Comparison of ENCODE assay signal across 8 cellular contexts in genomic region chr20:5381527-5381926, GRCh38.
DNase-seq lines count a peak whose midpoint lies in the region; ATAC-seq, FAIRE-seq and TF ChIP-seq lines count a peak whose summit lies in the region.
"Not testable (repeated sequence)": the region's sequence is repeated elsewhere in the genome, so short reads cannot be mapped to it uniquely, and the experiment has no call there.

No MANE protein-coding gene starts in this region.

- not testable (repeated sequence) for H3K4me2 ChIP-seq in GM23338; K562 (ENCODE audit: insufficient read depth, low read length); H1 (ENCODE audit: insufficient read depth in 1 of 2, low read depth in 2 of 2, low read length in 2 of 2); mesendoderm (ENCODE audit: low read length)

- intact Hi-C loops in K562 (cut with micrococcal nuclease), result not testable (repeated sequence)

- H3K36me3 ChIP-seq in GM23338 (ENCODE audit: insufficient read depth); HEK293 (ENCODE audit: control insufficient read depth in 2 of 2, insufficient read depth in 1 of 2, low read length in 2 of 2); HUES48 (ENCODE audit: control insufficient read depth, insufficient read depth, low read length); K562 (ENCODE audit: control insufficient read depth, insufficient read depth, low read length); H1 (ENCODE audit: control insufficient read depth in 2 of 4, insufficient read depth in 4 of 4, low read length in 3 of 4); mesendoderm (ENCODE audit: control insufficient read depth, insufficient read depth, low read length): not testable (repeated sequence)

- not testable (repeated sequence) for DNase-seq in GM23338 (ENCODE audit: low spot score); HTR-8/SVneo (ENCODE audit: insufficient read length, low spot score); K562 (ENCODE audit: extremely low read depth in 1 of 4, low spot score in 3 of 4); H1 (ENCODE audit: low read depth in 1 of 2, low spot score in 2 of 2)
- peak; percentile 49 for DNase-seq in WTC11 (ENCODE audit: low spot score)
- DNase-seq in mesendoderm, result peak; percentile 36

- not testable (repeated sequence) for H3K4me3 ChIP-seq in GM23338; HEK293 (ENCODE audit: low read depth, low read length); HUES48 (ENCODE audit: low read depth, low read length); K562; H1 (ENCODE audit: extremely low read depth in 1 of 4, insufficient read depth in 2 of 4, low read depth in 3 of 4, low read length in 4 of 4); mesendoderm (ENCODE audit: low read length)

- H3K14ac ChIP-seq in H1 (ENCODE audit: insufficient read length), result not testable (repeated sequence)

- not testable (repeated sequence) for H3K79me1 ChIP-seq in H1 (ENCODE audit: low read depth, low read length); mesendoderm (ENCODE audit: low read length)

- not testable (repeated sequence) for H3K36me3 Mint-ChIP-seq in GM23338 (ENCODE audit: low read depth); WTC11

- not testable (repeated sequence) for H3K9me3 ChIP-seq in HEK293 (ENCODE audit: control insufficient read depth, insufficient read depth, low read depth, low read length); HUES48 (ENCODE audit: control insufficient read depth, insufficient read depth, low read length); K562 (replicated peaks; ENCODE audit: control insufficient read depth, insufficient read depth, low read depth, low read length); H1 (ENCODE audit: insufficient read depth in 2 of 2, low read depth in 1 of 2, low read length in 1 of 2)

- WGBS in K562 (ENCODE audit: insufficient coverage, low coverage, missing lambda C conversion rate), result 2% methylated on average over 7 of the region's 7 CpGs
- 84% methylated on average over 7 of the region's 7 CpGs; no CpG with 5 or more reads in 1 of the 2 experiments for WGBS in H1 (ENCODE audit: extremely low coverage in 1 of 2, insufficient coverage in 1 of 2, insufficient read length in 1 of 2, insufficient replicate concordance in 2 of 2, low coverage in 1 of 2, low lambda C conversion rate in 2 of 2, missing lambda C conversion rate in 1 of 2), 2 experiments
- WGBS in mesendoderm (ENCODE audit: extremely low coverage, insufficient coverage, low lambda C conversion rate), result no CpG with 5 or more reads among the region's 7 CpGs

- not testable (repeated sequence) for H3K18ac ChIP-seq in H1 (ENCODE audit: extremely low read depth, low read length); mesendoderm (ENCODE audit: low read length)

- H3K9me3 Mint-ChIP-seq in GM23338, result not testable (repeated sequence)
- peaks cover 27% of the 10 kb centered on the region for H3K9me3 Mint-ChIP-seq in WTC11

- H2BK5ac ChIP-seq in H1 (ENCODE audit: low read depth, low read length); mesendoderm (ENCODE audit: low read length): not testable (repeated sequence)

- CTCF ChIA-PET in HEK293 (lab: Yijun Ruan, JAX), result interaction anchor here (1.0 kb wide), 1 partner anchor 21 kb away, joined by 4 read pairs; no protein-coding TSS in a partner anchor
- CTCF ChIA-PET in WTC11 (lab: Charles Lee), result interaction anchor here (1.0 to 1.6 kb wide), 2 partner anchors 12 to 21 kb away, joined by 3 to 7 read pairs; no protein-coding TSS in a partner anchor
- CTCF ChIA-PET in K562 (lab: Yijun Ruan, JAX; ENCODE audit: low intra/inter-chr PET ratio), result not testable (repeated sequence)
- CTCF ChIA-PET in H1 (lab: Charles Lee; ENCODE audit: partially characterized antibody), result interaction anchor here (2.6 kb wide), 1 partner anchor 21 kb away, joined by 8 read pairs; no protein-coding TSS in a partner anchor

- TF ChIP-seq POLR2A in K562 (conservative IDR thresholded peaks at IDR 0.05); H1 (IDR thresholded peaks at IDR 0.05; ENCODE audit: control extremely low read depth in 1 of 2, low read depth in 2 of 2, low read length in 2 of 2): not testable (repeated sequence)

- not testable (repeated sequence) for H3K9me1 ChIP-seq in K562 (ENCODE audit: control insufficient read depth, insufficient read depth, low read length)

- ATAC-seq in GM23338 (peak; percentile 30; the same call in 1 of the 3 replicates), WTC11 (peak; percentile 82), K562 (peak; percentile 69)

- TF ChIP-seq EP300 in K562 (IDR thresholded peaks at IDR 0.05; ENCODE audit: low read length); H1 (IDR thresholded peaks at IDR 0.05; ENCODE audit: borderline replicate concordance in 1 of 2, low read depth in 2 of 2, low read length in 2 of 2): not testable (repeated sequence)

- H3K56ac ChIP-seq in H1 (replicated peaks; ENCODE audit: insufficient read length, low read depth, low read length); mesendoderm (ENCODE audit: low read length): not testable (repeated sequence)

- 0 out of 2 replicates have a peak overlapping the region, but pooled peaks have one; percentile 70 for H3K27ac Mint-ChIP-seq in GM23338
- H3K27ac Mint-ChIP-seq in WTC11, result not testable (repeated sequence)

- not testable (repeated sequence) for H2BK15ac ChIP-seq in H1 (ENCODE audit: low read length); mesendoderm (replicated peaks; ENCODE audit: low read depth)

- H3K27me3 Mint-ChIP-seq in GM23338 (ENCODE audit: insufficient read depth, low read depth, poor library complexity); WTC11 (ENCODE audit: low read depth): not testable (repeated sequence)

- not testable (repeated sequence) for H4K20me1 ChIP-seq in GM23338 (replicated peaks; ENCODE audit: insufficient read depth); K562 (replicated peaks; ENCODE audit: control insufficient read depth, insufficient read depth, low read length); H1 (replicated peaks in 1 of 2; ENCODE audit: control insufficient read depth in 1 of 2, insufficient read depth in 2 of 2, low read length in 2 of 2)

- not testable (repeated sequence) for BruUV-seq in K562 (replicated peaks; lab: Mats Ljungman, UMichigan)

- not testable (repeated sequence) for H4K5ac ChIP-seq in H1 (ENCODE audit: insufficient read length, low read depth, low read length); mesendoderm (ENCODE audit: low read length)

- not testable (repeated sequence) for H3K4me1 ChIP-seq in GM23338 (ENCODE audit: insufficient read depth); HEK293 (ENCODE audit: control insufficient read depth, insufficient read depth, low read length); HUES48 (ENCODE audit: control insufficient read depth, insufficient read depth, low read length); K562 (replicated peaks in 1 of 2; ENCODE audit: control insufficient read depth in 2 of 2, insufficient read depth in 2 of 2, low read length in 2 of 2); H1 (replicated peaks in 1 of 4; ENCODE audit: control insufficient read depth in 3 of 4, insufficient read depth in 4 of 4, low read length in 3 of 4); mesendoderm (ENCODE audit: control insufficient read depth, low read depth, low read length)

- not testable (repeated sequence) for H3K79me2 ChIP-seq in GM23338 (replicated peaks; ENCODE audit: insufficient read depth); K562 (ENCODE audit: control insufficient read depth, insufficient read depth, low read length); H1 (ENCODE audit: control insufficient read depth in 1 of 2, insufficient read depth in 2 of 2, low read length in 2 of 2); mesendoderm (ENCODE audit: control insufficient read depth, insufficient read depth, low read length)

- H3K4ac ChIP-seq in H1 (replicated peaks; ENCODE audit: insufficient read length, low read depth, low read length); mesendoderm (ENCODE audit: low read depth, low read length): not testable (repeated sequence)

- in situ Hi-C loops in K562 (cut with MboI), result not testable (repeated sequence)

- H3F3A ChIP-seq in GM23338 (replicated peaks; ENCODE audit: low read depth), result not testable (repeated sequence)

- not testable (repeated sequence) for H2AK5ac ChIP-seq in H1 (ENCODE audit: low read depth, low read length); mesendoderm (ENCODE audit: low read length)

- H3K9me2 ChIP-seq in GM23338 (ENCODE audit: insufficient read depth), result 0 out of 2 replicates have a peak, but pooled peaks cover 11% of the 10 kb centered on the region

- not testable (repeated sequence) for H2BK20ac ChIP-seq in H1 (ENCODE audit: low read length)

- not testable (repeated sequence) for H2BK120ac ChIP-seq in H1 (replicated peaks; ENCODE audit: low read depth, low read length); mesendoderm (ENCODE audit: low read depth, low read length)

- not testable (repeated sequence) for H2BK12ac ChIP-seq in H1 (ENCODE audit: low read depth, low read length)

- peak; percentile 4 for FAIRE-seq in HTR-8/SVneo (lab: Jason Lieb, UNC)
- FAIRE-seq in K562 (lab: Jason Lieb, UNC); H1 (lab: Jason Lieb, UNC): not testable (repeated sequence)

- TF ChIP-seq CTCF in GM23338 (conservative IDR thresholded peaks at IDR 0.05; ENCODE audit: low read depth in 2 of 2); HEK293 (tag by site-specific recombination; IDR thresholded peaks at IDR 0.05); WTC11 (IDR thresholded peaks at IDR 0.05); K562 (IDR thresholded peaks at IDR 0.05 in 2 of 3, conservative IDR thresholded peaks at IDR 0.05 in 1 of 3; ENCODE audit: insufficient read depth in 2 of 3, low read depth in 1 of 3, low read length in 3 of 3); H1 (IDR thresholded peaks at IDR 0.05; ENCODE audit: control extremely low read depth in 1 of 3, insufficient read depth in 1 of 3, low read depth in 1 of 3, low read length in 3 of 3): not testable (repeated sequence)

- not testable (repeated sequence) for TF ChIP-seq RAD21 in K562 (CRISPR knock-in tag; conservative IDR thresholded peaks at IDR 0.05 in 1 of 2, IDR thresholded peaks at IDR 0.05 in 1 of 2); H1 (IDR thresholded peaks at IDR 0.05 in 1 of 2, conservative IDR thresholded peaks at IDR 0.05 in 1 of 2; ENCODE audit: low read depth in 2 of 2, low read length in 2 of 2)

- not testable (repeated sequence) for H4K8ac ChIP-seq in H1 (ENCODE audit: extremely low read depth, insufficient read depth, low read length); mesendoderm (ENCODE audit: low read depth, low read length)

- H3K23me2 ChIP-seq in H1 (ENCODE audit: low read depth, low read length), result not testable (repeated sequence)

- POLR2A ChIA-PET in HEK293 (lab: Yijun Ruan, JAX); WTC11 (lab: Charles Lee); K562 (lab: Yijun Ruan, JAX); H1 (lab: Charles Lee; ENCODE audit: partially characterized antibody): not testable (repeated sequence)

- not testable (repeated sequence) for H3K9ac ChIP-seq in HUES48 (ENCODE audit: low read depth, low read length); K562 (ENCODE audit: insufficient read depth in 1 of 2, low read depth in 2 of 2, low read length in 2 of 2); H1 (replicated peaks in 1 of 4; ENCODE audit: extremely low read depth in 1 of 4, low read depth in 3 of 4, low read length in 3 of 4); mesendoderm (ENCODE audit: low read length)

- not testable (repeated sequence) for H3K4me1 Mint-ChIP-seq in GM23338, WTC11

- H3K23ac ChIP-seq in H1 (ENCODE audit: insufficient read length); mesendoderm (ENCODE audit: low read length): not testable (repeated sequence)

- H3K4me3 Mint-ChIP-seq in GM23338, WTC11: not testable (repeated sequence)

- not testable (repeated sequence) for H3K27me3 ChIP-seq in GM23338 (ENCODE audit: insufficient read depth); HUES48 (ENCODE audit: control insufficient read depth, insufficient read depth, low read length); K562 (ENCODE audit: control insufficient read depth in 2 of 2, insufficient read depth in 2 of 2, low read length in 2 of 2); H1 (replicated peaks in 1 of 4; ENCODE audit: control insufficient read depth in 3 of 4, extremely low read depth in 1 of 4, insufficient read depth in 3 of 4, low read length in 3 of 4); mesendoderm (ENCODE audit: insufficient read depth, low read length, poor library complexity)

- 0 out of 2 replicates have a peak overlapping the region, but pooled peaks have one; percentile 0 for H2AFZ ChIP-seq in GM23338
- H2AFZ ChIP-seq in K562 (ENCODE audit: low read depth, low read length), result not testable (repeated sequence)
- H2AFZ ChIP-seq in H1 (ENCODE audit: low read length), result peak overlapping the region; percentile 27; the same call in 1 of the 2 replicates

- not testable (repeated sequence) for H3K27ac ChIP-seq in GM23338 (ENCODE audit: low read depth); HEK293 (ENCODE audit: extremely low read depth, low read depth, low read length); K562 (ENCODE audit: extremely low read depth, low read depth, low read length); H1 (ENCODE audit: low read depth, low read length); mesendoderm (ENCODE audit: low read depth, low read length)
- H3K27ac ChIP-seq in HUES48 (ENCODE audit: low read depth, low read length), result peak overlapping the region; percentile 8

- not testable (repeated sequence) for H4K91ac ChIP-seq in H1 (replicated peaks; ENCODE audit: insufficient read length, low read length)

Comparison
In these comparisons a context has a peak if more than half of its experiments do, and no peak if none do; other contexts are left out.
1. ATAC-seq: peak in every context shown above with its lines; median percentile 82 in WTC11; 69 in K562; 30 in GM23338.